In genomic region chr21:18244721-18245486, GRCh38 we compare ENCODE assay signal across 1 cellular context.
TF ChIP-seq lines count a peak whose summit lies in the region.

Gene CHODL, plus strand, starts transcription at chr21:18244833. Its CDS starts 391 bp downstream, at chr21:18245224.

TF ChIP-seq in HepG2, 621 proteins besides CTCF, POLR2A, EP300 and RAD21 (continued from another document):
- TF ChIP-seq MAZ (IDR thresholded peaks at IDR 0.05; ENCODE audit: borderline replicate concordance, low read depth, low read length): no peak
- no peak for TF ChIP-seq MAZ (CRISPR knock-in tag; IDR thresholded peaks at IDR 0.05; ENCODE audit: low read depth)
- TF ChIP-seq ZNF75D (CRISPR knock-in tag; IDR thresholded peaks at IDR 0.05; ENCODE audit: borderline replicate concordance): no peak
- peak; percentile 24; the same call in 1 of the 2 replicates for TF ChIP-seq ZNF770 (CRISPR knock-in tag; IDR thresholded peaks at IDR 0.05)
- no peak for TF ChIP-seq NCOA2 (CRISPR knock-in tag; IDR thresholded peaks at IDR 0.05)
- TF ChIP-seq ZBTB25 (CRISPR knock-in tag; IDR thresholded peaks at IDR 0.05): no peak
